ENCODE assay signal across 22 cellular contexts in the genomic region with DNA sequence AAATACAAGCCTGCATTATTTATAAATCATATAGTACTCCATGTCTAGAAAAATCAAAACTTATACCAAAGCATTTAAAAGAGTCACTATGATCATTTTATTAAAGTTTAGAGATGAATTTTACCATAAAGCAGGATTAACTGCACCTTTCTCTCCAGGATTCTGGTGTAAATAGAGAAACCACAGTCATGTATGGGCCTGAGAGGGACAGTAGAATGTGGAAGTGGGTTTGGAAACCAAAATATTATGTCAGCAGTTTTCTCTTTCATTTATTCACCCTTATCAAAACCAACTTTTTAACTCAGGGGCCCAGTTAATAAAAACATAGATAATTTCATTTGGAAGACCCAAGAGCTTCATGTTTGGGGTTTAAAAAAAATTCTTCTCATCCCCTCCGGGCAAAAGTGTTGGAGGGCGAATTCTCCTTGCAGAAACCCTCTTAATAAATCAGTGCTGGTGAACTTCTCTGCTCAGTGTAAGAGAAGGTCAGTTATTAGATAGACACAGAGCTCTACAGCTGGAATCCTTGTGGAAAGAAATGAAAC.
A peak's percentile ranks its signal among the peaks of the same experiment; 100 is the strongest.
DNase-seq lines count a peak whose midpoint lies in the region; ATAC-seq, FAIRE-seq and TF ChIP-seq lines count a peak whose summit lies in the region.
"Had no signal": no experiment of that assay in that cellular context is flagged by ENCODE, and none has a peak within 500 bp of the region (broad histone marks: within the 10 kb centered on the region; RNA-seq: fewer than 3 reads in every experiment).

No MANE protein-coding gene starts in this region.

- H3K4me3 Mint-ChIP-seq in mesothelial cell of epicardium, result no peak overlapping the region
- H3K4me3 Mint-ChIP-seq: CD4-positive, CD25-positive, alpha-beta regulatory T cell; H9 had no signal

- CTCF ChIA-PET in RWPE1 (lab: Yijun Ruan, JAX), result interaction anchor here (0.6 kb wide), 1 partner anchor 142 kb away, joined by 3 read pairs; no protein-coding TSS in a partner anchor

- no peak for TF ChIP-seq CTCF in RWPE1 (conservative IDR thresholded peaks at IDR 0.05; ENCODE audit: low read depth)
- TF ChIP-seq CTCF in bronchial epithelial cell (IDR thresholded peaks at IDR 0.05; ENCODE audit: insufficient read depth, low read length, severe bottlenecking), result no peak
- no peak for TF ChIP-seq CTCF in mesothelial cell of epicardium (IDR thresholded peaks at IDR 0.05; ENCODE audit: unreplicated experiment)

- H3K27me3 ChIP-seq in bronchial epithelial cell (ENCODE audit: control insufficient read depth, insufficient read depth, low read length) (no peaks in the 10 kb centered on the region), right cardiac atrium (ENCODE audit: control insufficient read depth, insufficient read depth) (no peaks in the 10 kb centered on the region)
- H3K27me3 ChIP-seq: Peyer's patch had no signal

- no peaks in the 10 kb centered on the region for H3K27me3 Mint-ChIP-seq in mesothelial cell of epicardium (ENCODE audit: low read depth)
- H3K27me3 Mint-ChIP-seq: CD4-positive, CD25-positive, alpha-beta regulatory T cell had no signal

- H3K9me3 Mint-ChIP-seq in mesothelial cell of epicardium, result no peaks in the 10 kb centered on the region
- H3K9me3 Mint-ChIP-seq: H9 had no signal

- H3K9me3 ChIP-seq in right cardiac atrium (ENCODE audit: control insufficient read depth, low read length), result no peaks in the 10 kb centered on the region
- H3K9me3 ChIP-seq: Caco-2, Peyer's patch had no signal

- TF ChIP-seq POLR2A in GM12891 (IDR thresholded peaks at IDR 0.05; ENCODE audit: low read depth, low read length), result no peak

- no peaks in the 10 kb centered on the region for H3K36me3 ChIP-seq in bronchial epithelial cell (ENCODE audit: control insufficient read depth, insufficient read depth, low read length)
- H3K36me3 ChIP-seq: Peyer's patch had no signal

- DNase-seq in GM12891 (ENCODE audit: insufficient read length, low spot score) (no peak), RWPE1 (ENCODE audit: low spot score) (no peak), bronchial epithelial cell (ENCODE audit: low read depth) (peak; percentile 18), mesothelial cell of epicardium (ENCODE audit: low spot score in 2 of 2, unreplicated experiment in 2 of 2) (no peak), right cardiac atrium (no peak), iPS-NIHi11 (ENCODE audit: low spot score) (no peak), NCI-H2196 (lab: John Stamatoyannopoulos, UW; ENCODE audit: unreplicated experiment) (no peak), pons (ENCODE audit: low spot score) (no peak)
- DNase-seq: AML-193; Caco-2; CD4-positive, CD25-positive, alpha-beta regulatory T cell; DMS153; EL; H9; Karpas-422; NCI-H1417 treated with DMSO at 0.1 percent for 48 hours; NCI-H2029 treated with DMSO at 0.1 percent for 48 hours; NCI-H2171 treated with DMSO at 0.1 percent for 48 hours; NCI-H510A treated with DMSO at 0.1 percent for 48 hours; Peyer's patch; SHP77 had no signal

- POLR2A ChIA-PET in RWPE1 (lab: Yijun Ruan, JAX; ENCODE audit: low non-redundant PET), result no interaction called here

- H3K27ac Mint-ChIP-seq in mesothelial cell of epicardium, result peak overlapping the region; percentile 77
- H3K27ac Mint-ChIP-seq: CD4-positive, CD25-positive, alpha-beta regulatory T cell; H9 had no signal

- H3K4me3 ChIP-seq in bronchial epithelial cell (ENCODE audit: low read depth, low read length) (no peak overlapping the region), right cardiac atrium (ENCODE audit: low read length) (no peak overlapping the region)
- H3K4me3 ChIP-seq: Peyer's patch had no signal

- ATAC-seq in right cardiac atrium, result no peak

- H3K27ac ChIP-seq in RWPE1 (peak overlapping the region; percentile 82), right cardiac atrium (ENCODE audit: low read length) (no peak overlapping the region)
- H3K27ac ChIP-seq: Peyer's patch had no signal

- no peaks in the 10 kb centered on the region for H3K36me3 Mint-ChIP-seq in mesothelial cell of epicardium
- H3K36me3 Mint-ChIP-seq: CD4-positive, CD25-positive, alpha-beta regulatory T cell had no signal

- 56% methylated on average over 2 of the region's 2 CpGs for WGBS in right cardiac atrium

- FAIRE-seq in GM12891 (lab: Jason Lieb, UNC) (no peak), bronchial epithelial cell (lab: Jason Lieb, UNC) (no peak)
- FAIRE-seq: GM19239 had no signal

- peaks cover 26% of the 10 kb centered on the region for H3K4me1 Mint-ChIP-seq in mesothelial cell of epicardium
- H3K4me1 Mint-ChIP-seq: CD4-positive, CD25-positive, alpha-beta regulatory T cell had no signal

- H3K4me1 ChIP-seq in right cardiac atrium (ENCODE audit: control insufficient read depth, insufficient read depth, low read length), result peaks cover 1% of the 10 kb centered on the region
- H3K4me1 ChIP-seq: Peyer's patch had no signal

- intact Hi-C loops in right cardiac atrium (cut with DNase I), result no loop called here

TF ChIP-seq in GM12891, 5 proteins besides CTCF, POLR2A, EP300 and RAD21:
- no peak for TF ChIP-seq PAX5 (IDR thresholded peaks at IDR 0.05; ENCODE audit: insufficient read depth, low read length, severe bottlenecking)
- TF ChIP-seq SPI1 (IDR thresholded peaks at IDR 0.05; ENCODE audit: low read depth, low read length), result peak; percentile 55
- no peak for TF ChIP-seq TAF1 (IDR thresholded peaks at IDR 0.05; ENCODE audit: low read depth, low read length)
